8 cellular contexts compared by ENCODE assay signal in genomic region chr1:39691383-39692151, GRCh38. TPM values are rescaled to one million over a fixed set of nuclear protein-coding genes. Genes with fewer than 3 reads are reported as not detected.
DNase-seq lines count a peak whose midpoint lies in the region; ATAC-seq and TF ChIP-seq lines count a peak whose summit lies in the region.

TSS of gene HPCAL4 (minus strand) at chr1:39691433. CDS start at chr1:39684603, 6,830 bp downstream.

- H3K4me2 ChIP-seq in IMR-90 (ENCODE audit: low read depth, low read length) (peak within 1 kb of the TSS; percentile 52), PC-3 (ENCODE audit: low read length) (peak within 1 kb of the TSS; percentile 81), fibroblast of lung (ENCODE audit: extremely low read depth, insufficient read depth, low read length) (peak within 1 kb of the TSS; percentile 40)

- no peak within 1 kb of the TSS for H2BK15ac ChIP-seq in IMR-90 (ENCODE audit: low read depth, low read length)

- ATAC-seq in GM21367 (IDR thresholded peaks at IDR 0.05; ENCODE audit: unreplicated experiment) = peak; percentile 75
- peak; percentile 99 for ATAC-seq in IMR-90 (ENCODE audit: low read depth)
- ATAC-seq in PC-3 = peak; percentile 99
- ATAC-seq in naive thymus-derived CD4-positive, alpha-beta T cell = peak; percentile 93

- in situ Hi-C loops in IMR-90 (cut with MboI; ENCODE audit: low sequenced_read_pairs) = no loop called here

- no peaks in the 10 kb centered on the region for H3K9me3 Mint-ChIP-seq in activated T-helper 1 cell treated with anti-CD3 and anti-CD28 coated beads, Interleukin-12 subunit alpha, Interleukin-12 subunit beta, Interleukin-2, Interleukin-4 antibody, amounts not matched to agents 30 ng/mL and 10 ng/mL and 1 ng/mL, durations not matched to agents 14 hours and 24 hours and 36 hours
- no peaks in the 10 kb centered on the region for H3K9me3 Mint-ChIP-seq in naive thymus-derived CD4-positive, alpha-beta T cell

- no TSS peak for BruUV-seq in IMR-90 (replicated peaks; lab: Mats Ljungman, UMichigan)
- BruUV-seq in PC-3 (replicated peaks; lab: Mats Ljungman, UMichigan) = no TSS peak

- no peak within 1 kb of the TSS for H2BK5ac ChIP-seq in IMR-90 (ENCODE audit: low read depth, low read length, poor library complexity, severe bottlenecking)

- H3K27me3 ChIP-seq in IMR-90 (ENCODE audit: control insufficient read depth, insufficient read depth, low read length) = peaks cover 85% of the 10 kb centered on the region
- H3K27me3 ChIP-seq in PC-3 (ENCODE audit: low read length) = peaks cover 3% of the 10 kb centered on the region; the same call in 1 of the 2 replicates
- peaks cover 63% of the 10 kb centered on the region for H3K27me3 ChIP-seq in fibroblast of lung (ENCODE audit: control insufficient read depth, insufficient read depth, low read length)
- H3K27me3 ChIP-seq in naive thymus-derived CD4-positive, alpha-beta T cell (ENCODE audit: control insufficient read depth in 2 of 2, insufficient read depth in 2 of 2, low read length in 2 of 2) = no peaks in the 10 kb centered on the region

- H4K8ac ChIP-seq in IMR-90 (ENCODE audit: low read depth in 2 of 2, low read length in 2 of 2) = no peak within 1 kb of the TSS

- H3K4me3 ChIP-seq in IMR-90 (ENCODE audit: insufficient read depth, low read depth, low read length) = no peak within 1 kb of the TSS
- peak within 1 kb of the TSS; percentile 50 for H3K4me3 ChIP-seq in PC-3 (ENCODE audit: low read length)
- peak within 1 kb of the TSS in 1 of 4 experiments; percentile 25 for H3K4me3 ChIP-seq in fibroblast of lung (replicated peaks in 1 of 4; ENCODE audit: control extremely low read depth in 1 of 4, insufficient read depth in 1 of 4, low read depth in 3 of 4, low read length in 4 of 4)
- peak within 1 kb of the TSS; percentile 89 for H3K4me3 ChIP-seq in naive thymus-derived CD4-positive, alpha-beta T cell (ENCODE audit: low read length)

- no peak within 1 kb of the TSS for H2BK20ac ChIP-seq in IMR-90 (ENCODE audit: low read depth, low read length)

- H3K9me1 ChIP-seq in IMR-90 (ENCODE audit: insufficient read depth, low read length) = no peaks in the 10 kb centered on the region

- no peak within 1 kb of the TSS for H2BK120ac ChIP-seq in IMR-90 (ENCODE audit: low read depth, low read length)

- DNase-seq in C1 segment of cervical spinal cord (lab: John Stamatoyannopoulos, UW) = peak in 13 of 14 donors; percentile 7 to 94 (median 67)
- peak; percentile 46 for DNase-seq in IMR-90
- peak; percentile 84 for DNase-seq in PC-3
- peak; percentile 88 for DNase-seq in activated T-helper 1 cell treated with anti-CD3 and anti-CD28 coated beads, Interleukin-12 subunit alpha, Interleukin-12 subunit beta, Interleukin-2, Interleukin-4 antibody, amounts not matched to agents 30 ng/mL and 10 ng/mL and 1 ng/mL, durations not matched to agents 14 hours and 24 hours and 36 hours (ENCODE audit: low spot score)
- DNase-seq in fibroblast of lung (ENCODE audit: low read depth in 2 of 2) = peak; percentile 49 to 63
- peak; percentile 79 to 93 (median 88) for DNase-seq in naive thymus-derived CD4-positive, alpha-beta T cell
- DNase-seq in stimulated activated CD8-positive, alpha-beta memory T cell treated with anti-CD3 and anti-CD28 coated beads, Interleukin-7, amount 100 ng/mL, for 48 hours (ENCODE audit: extremely low read depth in 1 of 2, low read depth in 1 of 2) = peak; percentile 64 to 89

- WGBS in IMR-90 (ENCODE audit: extremely low coverage in 2 of 2, insufficient read length in 1 of 2), 2 experiments = no CpG with 5 or more reads among the region's 47 CpGs

- peak within 1 kb of the TSS; percentile 83 for H3K4me3 Mint-ChIP-seq in activated T-helper 1 cell treated with anti-CD3 and anti-CD28 coated beads, Interleukin-12 subunit alpha, Interleukin-12 subunit beta, Interleukin-2, Interleukin-4 antibody, amounts not matched to agents 30 ng/mL and 10 ng/mL and 1 ng/mL, durations not matched to agents 14 hours and 24 hours and 36 hours
- H3K4me3 Mint-ChIP-seq in naive thymus-derived CD4-positive, alpha-beta T cell = peak within 1 kb of the TSS; percentile 71 to 90 (median 86)

- no peak within 1 kb of the TSS for H3K14ac ChIP-seq in IMR-90 (replicated peaks; ENCODE audit: low read depth, low read length)

- no peak for TF ChIP-seq POLR2A in IMR-90 (IDR thresholded peaks at IDR 0.05; ENCODE audit: low read depth, low read length)

- CTCF ChIA-PET in IMR-90 (lab: Yijun Ruan, JAX) (no interaction called here), PC-3 (lab: Charles Lee) (interaction anchor here (0.6 kb wide), 1 partner anchor 8 kb away, joined by 6 read pairs; no protein-coding TSS in a partner anchor)
- CTCF ChIA-PET in naive thymus-derived CD4-positive, alpha-beta T cell (lab: Charles Lee) = interaction anchor here (0.5 to 2.5 kb wide), 5 partner anchors 12 to 1233 kb away, joined by 3 to 19 read pairs (median 4); partner anchors contain the start of gene NT5C1A

- no peaks in the 10 kb centered on the region; the same call in 1 of the 2 replicates for H3K4me1 ChIP-seq in IMR-90 (ENCODE audit: control insufficient read depth, insufficient read depth, low read length)
- H3K4me1 ChIP-seq in PC-3 (ENCODE audit: insufficient read depth, low read length) = 0 out of 2 replicates have a peak, but pooled peaks cover 4% of the 10 kb centered on the region
- H3K4me1 ChIP-seq in fibroblast of lung (ENCODE audit: control insufficient read depth, extremely low read depth, insufficient read depth, low read length) = no peaks in the 10 kb centered on the region
- peaks cover 21 to 36% of the 10 kb centered on the region in 2 donors for H3K4me1 ChIP-seq in naive thymus-derived CD4-positive, alpha-beta T cell (ENCODE audit: control insufficient read depth in 2 of 2, insufficient read depth in 2 of 2, low read length in 2 of 2)

- H3K79me1 ChIP-seq in IMR-90 (ENCODE audit: low read depth in 1 of 2, low read length in 2 of 2) = no peaks in the 10 kb centered on the region

- peaks cover 33% of the 10 kb centered on the region for H3K27me3 Mint-ChIP-seq in activated T-helper 1 cell treated with anti-CD3 and anti-CD28 coated beads, Interleukin-12 subunit alpha, Interleukin-12 subunit beta, Interleukin-2, Interleukin-4 antibody, amounts not matched to agents 30 ng/mL and 10 ng/mL and 1 ng/mL, durations not matched to agents 14 hours and 24 hours and 36 hours (ENCODE audit: insufficient read depth)
- peaks cover 0 to 64% (median 13%) of the 10 kb centered on the region in 5 donors for H3K27me3 Mint-ChIP-seq in naive thymus-derived CD4-positive, alpha-beta T cell

- no peak within 1 kb of the TSS for H3K9ac ChIP-seq in IMR-90 (ENCODE audit: low read depth, low read length)
- no peak within 1 kb of the TSS for H3K9ac ChIP-seq in PC-3 (ENCODE audit: low read length)
- no peak within 1 kb of the TSS for H3K9ac ChIP-seq in fibroblast of lung (ENCODE audit: insufficient read depth, low read length)

- no peak within 1 kb of the TSS for H2AK5ac ChIP-seq in IMR-90 (ENCODE audit: low read depth, low read length)

- no peaks in the 10 kb centered on the region for H3K79me2 ChIP-seq in PC-3 (ENCODE audit: low read length)
- no peaks in the 10 kb centered on the region for H3K79me2 ChIP-seq in fibroblast of lung (ENCODE audit: control insufficient read depth, insufficient read depth, low read length)

- H3K36me3 Mint-ChIP-seq in activated T-helper 1 cell treated with anti-CD3 and anti-CD28 coated beads, Interleukin-12 subunit alpha, Interleukin-12 subunit beta, Interleukin-2, Interleukin-4 antibody, amounts not matched to agents 30 ng/mL and 10 ng/mL and 1 ng/mL, durations not matched to agents 14 hours and 24 hours and 36 hours (ENCODE audit: low read depth) = no peaks in the 10 kb centered on the region
- no peaks in the 10 kb centered on the region for H3K36me3 Mint-ChIP-seq in naive thymus-derived CD4-positive, alpha-beta T cell

- H3K27ac Mint-ChIP-seq in activated T-helper 1 cell treated with anti-CD3 and anti-CD28 coated beads, Interleukin-12 subunit alpha, Interleukin-12 subunit beta, Interleukin-2, Interleukin-4 antibody, amounts not matched to agents 30 ng/mL and 10 ng/mL and 1 ng/mL, durations not matched to agents 14 hours and 24 hours and 36 hours = no peak within 1 kb of the TSS
- H3K27ac Mint-ChIP-seq in naive thymus-derived CD4-positive, alpha-beta T cell = peak within 1 kb of the TSS; percentile 60 to 93 (median 84)

- H3K27ac ChIP-seq in IMR-90 (ENCODE audit: insufficient read depth, low read length) = no peak within 1 kb of the TSS
- no peak within 1 kb of the TSS for H3K27ac ChIP-seq in PC-3 (ENCODE audit: low read length)
- H3K27ac ChIP-seq in fibroblast of lung (ENCODE audit: insufficient read depth, low read length) = no peak within 1 kb of the TSS
- H3K27ac ChIP-seq in naive thymus-derived CD4-positive, alpha-beta T cell (ENCODE audit: low read depth, low read length) = peak within 1 kb of the TSS; percentile 69

- peak within 1 kb of the TSS; percentile 1 for H2AK9ac ChIP-seq in IMR-90 (replicated peaks; ENCODE audit: low read depth, low read length, poor library complexity)

- no peaks in the 10 kb centered on the region for H3K9me2 ChIP-seq in PC-3 (replicated peaks; ENCODE audit: low read length)

- H2AFZ ChIP-seq in IMR-90 (replicated peaks; ENCODE audit: low read length, poor library complexity) (peak within 1 kb of the TSS; percentile 75), PC-3 (ENCODE audit: low read length) (peak within 1 kb of the TSS; percentile 61), fibroblast of lung (ENCODE audit: low read length) (no peak within 1 kb of the TSS)

- H3K56ac ChIP-seq in IMR-90 (ENCODE audit: extremely low read depth, insufficient read depth, low read length) = no peak within 1 kb of the TSS

- no peak within 1 kb of the TSS for H3K4ac ChIP-seq in IMR-90 (ENCODE audit: low read depth, low read length)

- no peaks in the 10 kb centered on the region for H3F3A ChIP-seq in PC-3 (ENCODE audit: low read length, unreplicated experiment)

- H4K20me1 ChIP-seq in IMR-90 (ENCODE audit: insufficient read depth, low read length) (no peaks in the 10 kb centered on the region; the same call in 1 of the 2 replicates), PC-3 (ENCODE audit: low read length) (no peaks in the 10 kb centered on the region), fibroblast of lung (ENCODE audit: control insufficient read depth, extremely low read depth, insufficient read depth, low read length) (no peaks in the 10 kb centered on the region)

- H3K18ac ChIP-seq in IMR-90 (ENCODE audit: low read depth, low read length) = no peak within 1 kb of the TSS

- no peak within 1 kb of the TSS for H4K5ac ChIP-seq in IMR-90 (ENCODE audit: low read depth, low read length)

- dilution Hi-C loops in IMR-90 (cut with HindIII; ENCODE audit: low sequenced_read_pairs, unreplicated experiment) = no loop called here

- H3K9me3 ChIP-seq in IMR-90 (ENCODE audit: control insufficient read depth, insufficient read depth, low read length) (no peaks in the 10 kb centered on the region), PC-3 (ENCODE audit: low read length) (no peaks in the 10 kb centered on the region), fibroblast of lung (ENCODE audit: control insufficient read depth, insufficient read depth, low read depth, low read length) (no peaks in the 10 kb centered on the region)
- no peaks in the 10 kb centered on the region for H3K9me3 ChIP-seq in naive thymus-derived CD4-positive, alpha-beta T cell (ENCODE audit: control insufficient read depth in 2 of 3, low read length in 3 of 3)

- no peak for TF ChIP-seq RAD21 in IMR-90 (IDR thresholded peaks at IDR 0.05; ENCODE audit: low read length)

- no peak within 1 kb of the TSS for H4K91ac ChIP-seq in IMR-90 (ENCODE audit: insufficient read depth, low read depth, low read length)

- intact Hi-C loops in IMR-90 (cut with micrococcal nuclease) = no loop called here
- intact Hi-C loops in PC-3 (cut with micrococcal nuclease) = no loop called here
- intact Hi-C loops in activated T-helper 1 cell treated with anti-CD3 and anti-CD28 coated beads, Interleukin-12 subunit alpha, Interleukin-12 subunit beta, Interleukin-2, Interleukin-4 antibody, amounts not matched to agents 30 ng/mL and 10 ng/mL and 1 ng/mL, durations not matched to agents 14 hours and 24 hours and 36 hours (cut with micrococcal nuclease) = loop anchor here (1.0 to 5.0 kb wide), 6 partner anchors 19 to 266 kb away; partner anchors contain the start of genes MFSD2A, MYCL, NT5C1A and PPIE
- intact Hi-C loops in naive thymus-derived CD4-positive, alpha-beta T cell (cut with micrococcal nuclease) = loop anchor here (1.0 to 5.0 kb wide), 10 partner anchors 7 to 841 kb away; partner anchors contain the start of genes PPIE (in 2 of the 2), CAP1 (in 1 of the 2), MYCBP (in 1 of the 2) and MYCL (in 1 of the 2)

- POLR2A ChIA-PET in IMR-90 (lab: Charles Lee; ENCODE audit: unreplicated experiment) (interaction anchor here (0.6 kb wide), 1 partner anchor 243 kb away, joined by 4 read pairs; no protein-coding TSS in a partner anchor), PC-3 (lab: Charles Lee; ENCODE audit: unreplicated experiment) (no interaction called here)
- POLR2A ChIA-PET in naive thymus-derived CD4-positive, alpha-beta T cell (lab: Charles Lee) = interaction anchor here (0.6 to 6.2 kb wide), 10 partner anchors 9 to 474 kb away, joined by 3 to 76 read pairs (median 3); partner anchors contain the start of genes NT5C1A and PPIE

- H3K4me1 Mint-ChIP-seq in activated T-helper 1 cell treated with anti-CD3 and anti-CD28 coated beads, Interleukin-12 subunit alpha, Interleukin-12 subunit beta, Interleukin-2, Interleukin-4 antibody, amounts not matched to agents 30 ng/mL and 10 ng/mL and 1 ng/mL, durations not matched to agents 14 hours and 24 hours and 36 hours (ENCODE audit: low read depth) = peaks cover 44% of the 10 kb centered on the region
- H3K4me1 Mint-ChIP-seq in naive thymus-derived CD4-positive, alpha-beta T cell = peaks cover 22 to 48% (median 28%) of the 10 kb centered on the region in 7 donors

- H3K36me3 ChIP-seq in IMR-90 (ENCODE audit: control insufficient read depth, insufficient read depth, low read length) = no peaks in the 10 kb centered on the region
- no peaks in the 10 kb centered on the region for H3K36me3 ChIP-seq in PC-3 (ENCODE audit: low read depth, low read length)
- H3K36me3 ChIP-seq in fibroblast of lung (ENCODE audit: control insufficient read depth, insufficient read depth, low read length) = no peaks in the 10 kb centered on the region
- H3K36me3 ChIP-seq in naive thymus-derived CD4-positive, alpha-beta T cell (ENCODE audit: control insufficient read depth in 2 of 3, insufficient read depth in 3 of 3, low read length in 3 of 3) = no peaks in the 10 kb centered on the region

- H3K23ac ChIP-seq in IMR-90 (ENCODE audit: low read depth, low read length) = no peak within 1 kb of the TSS

- TF ChIP-seq CTCF in IMR-90 (conservative IDR thresholded peaks at IDR 0.05; ENCODE audit: low read depth, low read length) (no peak), PC-3 (conservative IDR thresholded peaks at IDR 0.05; ENCODE audit: low read depth, low read length) (no peak), fibroblast of lung (conservative IDR thresholded peaks at IDR 0.05 in 1 of 2, IDR thresholded peaks at IDR 0.05 in 1 of 2; ENCODE audit: low read depth in 1 of 2, low read length in 2 of 2) (no peak)

RNA-seq across cellular contexts. Expression of gene HPCAL4, which starts in this region (rescaled TPM):
- total RNA-seq in IMR-90 (2012; rRNA removed) (not detected in 2 replicates), PC-3 (2014; rRNA removed) (0.04 and 0.12 TPM in 2 replicates), fibroblast of lung (not detected in 2 replicates)
- polyA plus RNA-seq in IMR-90 (2012; rRNA removed) (0.02 TPM in 1 of 2 replicates, not detected in the other), fibroblast of lung (not detected in 2 replicates)
- polyA plus RNA-seq in IMR-90 (2012; cell fraction: cytosol; rRNA removed) = not detected in 2 replicates
- not detected in 2 replicates for polyA plus RNA-seq in IMR-90 (2012; cell fraction: nucleus; rRNA removed; ENCODE audit: low replicate concordance)
- 0.69 and 0.75 TPM in 2 replicates for total RNA-seq in activated T-helper 1 cell treated with anti-CD3 and anti-CD28 coated beads, Interleukin-12 subunit alpha, Interleukin-12 subunit beta, Interleukin-2, Interleukin-4 antibody, amounts not matched to agents 30 ng/mL and 10 ng/mL and 1 ng/mL, durations not matched to agents 14 hours and 24 hours and 36 hours
- polyA plus RNA-seq in fibroblast of lung (2012) = not detected in 2 replicates
- not detected in 2 replicates for polyA minus RNA-seq in fibroblast of lung (ENCODE audit: low replicate concordance)
- total RNA-seq in naive thymus-derived CD4-positive, alpha-beta T cell = 10 to 100 TPM in 4 of 5 experiments, 1 to 10 TPM in 1; 2.9 to 49.0 (median 18.7) TPM
- polyA plus RNA-seq in naive thymus-derived CD4-positive, alpha-beta T cell = 1 to 10 TPM; 3.6 to 9.4 TPM

Comparison
In these comparisons a context has a peak if more than half of its experiments do, and no peak if none do; other contexts are left out.
1. Peak in DNase-seq, ATAC-seq and H3K4me2 ChIP-seq in IMR-90; RNA of the gene not detected or under 1 TPM.
2. Peak in DNase-seq, ATAC-seq, H3K4me3 ChIP-seq and H3K4me2 ChIP-seq in PC-3; RNA of the gene not detected or under 1 TPM.
3. Peak in DNase-seq in activated T-helper 1 cell treated with anti-CD3 and anti-CD28 coated beads, Interleukin-12 subunit alpha, Interleukin-12 subunit beta, Interleukin-2, Interleukin-4 antibody, amounts not matched to agents 30 ng/mL and 10 ng/mL and 1 ng/mL, durations not matched to agents 14 hours and 24 hours and 36 hours; RNA of the gene not detected or under 1 TPM.
4. Peak in DNase-seq and H3K4me2 ChIP-seq in fibroblast of lung; RNA of the gene not detected or under 1 TPM.
5. intact Hi-C loops: an anchor here in activated T-helper 1 cell treated with anti-CD3 and anti-CD28 coated beads, Interleukin-12 subunit alpha, Interleukin-12 subunit beta, Interleukin-2, Interleukin-4 antibody, amounts not matched to agents 30 ng/mL and 10 ng/mL and 1 ng/mL, durations not matched to agents 14 hours and 24 hours and 36 hours (1.0 to 5.0 kb wide) and naive thymus-derived CD4-positive, alpha-beta T cell (1.0 to 5.0 kb wide); none called in IMR-90 and PC-3.